ENCODE assay signal across 1 cellular context in genomic region chr17:43384476-43384862, GRCh38.
TF ChIP-seq lines count a peak whose summit lies in the region.

No MANE protein-coding gene starts in this region.

TF ChIP-seq in HepG2, 621 proteins besides CTCF, POLR2A, EP300 and RAD21 (continued from another document and continues in another):
- TF ChIP-seq PRDM10 (CRISPR knock-in tag; IDR thresholded peaks at IDR 0.05; ENCODE audit: low read depth) = peak; percentile 86
- no peak for TF ChIP-seq ZNF761 (CRISPR knock-in tag; conservative IDR thresholded peaks at IDR 0.05)
- TF ChIP-seq ATF6 (CRISPR knock-in tag; conservative IDR thresholded peaks at IDR 0.05) = 0 out of 2 replicates have a peak, but pooled peaks have one; percentile 76
- no peak for TF ChIP-seq ZNF746 (CRISPR knock-in tag; IDR thresholded peaks at IDR 0.05)
- no peak for TF ChIP-seq ZFP82 (CRISPR knock-in tag; IDR thresholded peaks at IDR 0.05; ENCODE audit: borderline replicate concordance)
- TF ChIP-seq MNT (IDR thresholded peaks at IDR 0.05) = peak; percentile 72; the same call in 1 of the 2 replicates
- TF ChIP-seq DZIP1 (CRISPR knock-in tag; IDR thresholded peaks at IDR 0.05) = no peak
- TF ChIP-seq ZNF607 (CRISPR knock-in tag; IDR thresholded peaks at IDR 0.05; ENCODE audit: borderline replicate concordance) = peak; percentile 70; the same call in 1 of the 2 replicates
- TF ChIP-seq CBX1 (IDR thresholded peaks at IDR 0.05; ENCODE audit: low read depth) = no peak
- TF ChIP-seq ZMYM2 (CRISPR knock-in tag; IDR thresholded peaks at IDR 0.05) = no peak
- TF ChIP-seq NBN (conservative IDR thresholded peaks at IDR 0.05) = no peak
- TF ChIP-seq BCL3 (CRISPR knock-in tag; IDR thresholded peaks at IDR 0.05) = peak; percentile 61; the same call in 1 of the 2 replicates
- no peak for TF ChIP-seq CHD2 (IDR thresholded peaks at IDR 0.05; ENCODE audit: low read depth, low read length)
- TF ChIP-seq IRF9 (CRISPR knock-in tag; IDR thresholded peaks at IDR 0.05; ENCODE audit: borderline replicate concordance) = peak; percentile 97
- TF ChIP-seq SUZ12 (IDR thresholded peaks at IDR 0.05; ENCODE audit: low read depth, low read length) = no peak
- TF ChIP-seq SMYD3 (CRISPR knock-in tag; IDR thresholded peaks at IDR 0.05) = no peak
- no peak for TF ChIP-seq CAMTA2 (CRISPR knock-in tag; IDR thresholded peaks at IDR 0.05; ENCODE audit: borderline replicate concordance)
- no peak for TF ChIP-seq NFYB (CRISPR knock-in tag; IDR thresholded peaks at IDR 0.05)
- no peak for TF ChIP-seq ZNF10 (CRISPR knock-in tag; IDR thresholded peaks at IDR 0.05; ENCODE audit: borderline replicate concordance, low read depth)
- TF ChIP-seq ZNF317 (CRISPR knock-in tag; IDR thresholded peaks at IDR 0.05) = no peak
- no peak for TF ChIP-seq THAP8 (CRISPR knock-in tag; IDR thresholded peaks at IDR 0.05; ENCODE audit: borderline replicate concordance)
- TF ChIP-seq ZHX1 (CRISPR knock-in tag; IDR thresholded peaks at IDR 0.05; ENCODE audit: low read depth) = 0 out of 2 replicates have a peak, but pooled peaks have one; percentile 49
- no peak for TF ChIP-seq ZNF737 (CRISPR knock-in tag; IDR thresholded peaks at IDR 0.05; ENCODE audit: borderline replicate concordance)
- no peak for TF ChIP-seq ZBTB10 (CRISPR knock-in tag; IDR thresholded peaks at IDR 0.05; ENCODE audit: borderline replicate concordance)
- peak; percentile 55; the same call in 1 of the 2 replicates for TF ChIP-seq REPIN1 (CRISPR knock-in tag; IDR thresholded peaks at IDR 0.05; ENCODE audit: borderline replicate concordance, low read depth)
- TF ChIP-seq ZNF572 (CRISPR knock-in tag; IDR thresholded peaks at IDR 0.05) = peak; percentile 40; the same call in 1 of the 2 replicates
- TF ChIP-seq SP2 (CRISPR knock-in tag; IDR thresholded peaks at IDR 0.05) = no peak
- peak; percentile 70; the same call in 1 of the 2 replicates for TF ChIP-seq ZNF3 (CRISPR knock-in tag; IDR thresholded peaks at IDR 0.05)
- no peak for TF ChIP-seq TBP (CRISPR knock-in tag; IDR thresholded peaks at IDR 0.05)
- peak; percentile 77 for TF ChIP-seq YY1 (IDR thresholded peaks at IDR 0.05; ENCODE audit: insufficient read depth, insufficient replicate concordance, low read depth, low read length)
- TF ChIP-seq PHB2 (IDR thresholded peaks at IDR 0.05; ENCODE audit: partially characterized antibody) = no peak
- TF ChIP-seq MAF1 (CRISPR knock-in tag; IDR thresholded peaks at IDR 0.05; ENCODE audit: borderline replicate concordance) = no peak
- no peak for TF ChIP-seq ATM (IDR thresholded peaks at IDR 0.05; ENCODE audit: borderline replicate concordance)
- TF ChIP-seq POGZ (CRISPR knock-in tag; IDR thresholded peaks at IDR 0.05) = peak; percentile 89
- TF ChIP-seq ZSCAN9 (CRISPR knock-in tag; IDR thresholded peaks at IDR 0.05; ENCODE audit: borderline replicate concordance) = peak; percentile 82; the same call in 1 of the 2 replicates
- no peak for TF ChIP-seq GLMP (CRISPR knock-in tag; IDR thresholded peaks at IDR 0.05; ENCODE audit: borderline replicate concordance)
- TF ChIP-seq SRSF1 (optimal IDR thresholded peaks at IDR 0.05; ENCODE audit: low read depth, low read length) = no peak
- no peak for TF ChIP-seq ZFP62 (CRISPR knock-in tag; IDR thresholded peaks at IDR 0.05)
- TF ChIP-seq RARG (CRISPR knock-in tag; IDR thresholded peaks at IDR 0.05; ENCODE audit: low read depth) = no peak
- TF ChIP-seq ZBTB7A (CRISPR knock-in tag; IDR thresholded peaks at IDR 0.05) = 0 out of 2 replicates have a peak, but pooled peaks have one; percentile 82
- TF ChIP-seq SCMH1 (CRISPR knock-in tag; IDR thresholded peaks at IDR 0.05; ENCODE audit: borderline replicate concordance) = no peak
- peak; percentile 99 for TF ChIP-seq HNF4A (CRISPR knock-in tag; IDR thresholded peaks at IDR 0.05)
- TF ChIP-seq FIP1L1 (IDR thresholded peaks at IDR 0.05; ENCODE audit: borderline replicate concordance, insufficient read depth, low read depth, low read length) = no peak
